ENCODE assay signal across 8 cellular contexts in the genomic region with DNA sequence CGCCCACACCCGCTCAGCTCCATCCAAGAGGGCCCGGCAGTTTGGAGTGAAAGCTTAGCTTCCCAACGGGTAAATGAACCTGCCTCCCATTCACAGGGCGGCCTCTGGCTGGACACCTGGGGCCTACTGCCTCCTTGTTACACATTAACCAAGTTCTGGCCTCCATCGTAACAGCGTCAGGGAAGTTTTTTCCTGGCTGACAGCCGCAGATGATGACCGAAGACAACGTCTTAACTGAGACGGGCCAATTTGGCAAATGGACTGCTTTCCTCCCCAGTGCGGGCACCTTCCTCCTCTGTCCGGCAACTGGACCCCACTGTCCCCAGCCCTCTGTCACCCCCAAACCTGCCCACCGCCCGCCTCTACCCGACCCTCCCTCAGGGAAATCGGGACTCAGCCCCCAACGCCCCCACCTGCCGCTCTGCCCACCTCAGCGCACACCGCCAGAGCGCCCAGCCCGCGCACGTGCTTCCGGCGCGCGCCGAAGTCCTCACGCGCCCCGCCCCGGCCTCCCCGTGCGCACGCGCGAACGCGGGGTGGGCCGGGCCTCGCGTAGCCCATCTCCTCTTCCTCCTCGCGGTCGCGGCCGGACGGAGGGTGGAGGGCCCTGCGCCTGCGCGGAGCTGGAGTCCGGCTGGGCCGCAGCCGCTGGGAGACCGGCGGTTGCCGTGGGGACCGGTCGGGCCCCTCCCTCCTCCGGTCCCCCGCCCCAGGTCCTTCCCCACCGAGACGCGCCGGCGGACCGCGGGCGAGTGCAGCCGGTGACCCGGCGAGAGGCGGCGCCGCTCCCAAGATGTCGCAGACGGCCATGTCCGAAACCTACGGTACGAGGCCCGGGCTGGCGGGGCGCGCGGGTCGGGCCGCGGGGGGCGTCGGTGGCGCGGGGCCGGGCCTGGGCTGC. TPM values are rescaled to one million over a fixed set of nuclear protein-coding genes. Genes with fewer than 3 reads are reported as not detected.
DNase-seq lines count a peak whose midpoint lies in the region; ATAC-seq and TF ChIP-seq lines count a peak whose summit lies in the region.

A gene with protein sequence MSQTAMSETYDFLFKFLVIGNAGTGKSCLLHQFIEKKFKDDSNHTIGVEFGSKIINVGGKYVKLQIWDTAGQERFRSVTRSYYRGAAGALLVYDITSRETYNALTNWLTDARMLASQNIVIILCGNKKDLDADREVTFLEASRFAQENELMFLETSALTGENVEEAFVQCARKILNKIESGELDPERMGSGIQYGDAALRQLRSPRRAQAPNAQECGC (plus strand): TSS at position 565 of the 901 bp plus-strand sequence. CDS start 229 bp downstream, at position 794.

- peaks cover 43% of the 10 kb centered on the region for H3K79me2 ChIP-seq in GM23248 (ENCODE audit: insufficient read depth)

- H3K4me3 Mint-ChIP-seq in activated naive CD8-positive, alpha-beta T cell treated with anti-CD3 and anti-CD28 coated beads for 36 hours, result peak within 1 kb of the TSS; percentile 92
- peak within 1 kb of the TSS; percentile 99 for H3K4me3 Mint-ChIP-seq in glutamatergic neuron (ENCODE audit: unreplicated experiment)

- H3K27ac Mint-ChIP-seq in activated naive CD8-positive, alpha-beta T cell treated with anti-CD3 and anti-CD28 coated beads for 36 hours, result peak within 1 kb of the TSS; percentile 79
- H3K27ac Mint-ChIP-seq in glutamatergic neuron (ENCODE audit: unreplicated experiment), result peak within 1 kb of the TSS; percentile 94

- 16 to 23% methylated on average over 37 to 63 of the region's 95 CpGs for WGBS in GM23248 (ENCODE audit: low coverage in 1 of 2, low lambda C conversion rate in 2 of 2, missing lambda C conversion rate in 2 of 2), 2 experiments
- WGBS in ovary, 3 donors, result 11 to 28% (median 16%) methylated on average over 43 to 95 of the region's 95 CpGs

- H3K4me2 ChIP-seq in GM23248 (ENCODE audit: unreplicated experiment), result peak within 1 kb of the TSS; percentile 84

- H3K27me3 ChIP-seq in GM23248 (replicated peaks; ENCODE audit: insufficient read depth) (no peaks in the 10 kb centered on the region), ovary (no peaks in the 10 kb centered on the region), thoracic aorta (replicated peaks; ENCODE audit: insufficient read depth) (no peaks in the 10 kb centered on the region)

- TF ChIP-seq CTCF in LNCaP clone FGC (IDR thresholded peaks at IDR 0.05; ENCODE audit: control insufficient read depth, extremely low read depth, insufficient read depth) (no peak), glutamatergic neuron (IDR thresholded peaks at IDR 0.05; ENCODE audit: partially characterized antibody, unreplicated experiment) (no peak), ovary (IDR thresholded peaks at IDR 0.05) (no peak), thoracic aorta (IDR thresholded peaks at IDR 0.05) (no peak)

- no peaks in the 10 kb centered on the region for H3K27me3 Mint-ChIP-seq in activated naive CD8-positive, alpha-beta T cell treated with anti-CD3 and anti-CD28 coated beads for 36 hours
- peaks cover 9% of the 10 kb centered on the region for H3K27me3 Mint-ChIP-seq in glutamatergic neuron (ENCODE audit: unreplicated experiment)

- peaks cover 9% of the 10 kb centered on the region for H3K4me1 ChIP-seq in GM23248 (ENCODE audit: insufficient read depth)
- peaks cover 3% of the 10 kb centered on the region for H3K4me1 ChIP-seq in ovary (ENCODE audit: insufficient read depth)
- H3K4me1 ChIP-seq in thoracic aorta (ENCODE audit: control insufficient read depth in 1 of 2, low read depth in 2 of 2), result peaks cover 24 to 40% of the 10 kb centered on the region in 2 donors

- H3F3A ChIP-seq in GM23248 (ENCODE audit: insufficient read depth), result peaks cover 22% of the 10 kb centered on the region

- ATAC-seq in thoracic aorta (ENCODE audit: insufficient number of reproducible peaks, low FRiP score, low read depth), result peak; percentile 17

- no peaks in the 10 kb centered on the region for H4K20me1 ChIP-seq in GM23248 (ENCODE audit: insufficient read depth)

- H3K9ac ChIP-seq in GM23248, result peak within 1 kb of the TSS; percentile 81

- H3K4me3 ChIP-seq in GM23248 (peak within 1 kb of the TSS; percentile 89), LNCaP clone FGC (ENCODE audit: low read depth, low read length) (peak within 1 kb of the TSS; percentile 87), ovary (peak within 1 kb of the TSS; percentile 74), thoracic aorta (peak within 1 kb of the TSS; percentile 75)

- H3K9me2 ChIP-seq in GM23248 (ENCODE audit: insufficient read depth), result no peaks in the 10 kb centered on the region

- DNase-seq in EH (ENCODE audit: low read depth) (peak; percentile 88), GM23248 (peak; percentile 94), LNCaP clone FGC (ENCODE audit: low read depth) (peak; percentile 49), SKM-1 treated with dmso at 0.1 percent for 144 hours (lab: John Stamatoyannopoulos, UW; ENCODE audit: unreplicated experiment) (peak; percentile 94), glutamatergic neuron (peak; percentile 91), ovary (peak; percentile 81 to 90 (median 86)), thoracic aorta (ENCODE audit: low spot score) (peak; percentile 32)
- DNase-seq in activated naive CD8-positive, alpha-beta T cell treated with anti-CD3 and anti-CD28 coated beads for 36 hours, result peak; percentile 87

- H3K36me3 ChIP-seq in GM23248 (ENCODE audit: low read depth) (no peaks in the 10 kb centered on the region), ovary (no peaks in the 10 kb centered on the region), thoracic aorta (no peaks in the 10 kb centered on the region)

- intact Hi-C loops in ovary (cut with DNase I), result loop anchor here in 1 of 4 donors (10.0 kb wide), 1 partner anchor 74 kb away; the partner anchor contains the start of gene CCSAP

- H3K36me3 Mint-ChIP-seq in activated naive CD8-positive, alpha-beta T cell treated with anti-CD3 and anti-CD28 coated beads for 36 hours, result peaks cover 5% of the 10 kb centered on the region
- peaks cover 4% of the 10 kb centered on the region for H3K36me3 Mint-ChIP-seq in glutamatergic neuron (ENCODE audit: unreplicated experiment)

- TF ChIP-seq EP300 in ovary (IDR thresholded peaks at IDR 0.05), result no peak

- no peaks in the 10 kb centered on the region for H3K9me3 ChIP-seq in GM23248 (ENCODE audit: low read depth)
- no peaks in the 10 kb centered on the region for H3K9me3 ChIP-seq in ovary
- no peaks in the 10 kb centered on the region for H3K9me3 ChIP-seq in thoracic aorta

- peak; percentile 55 for TF ChIP-seq POLR2A in ovary (IDR thresholded peaks at IDR 0.05)

- in situ Hi-C loops in GM23248 (cut with MboI), result no loop called here

- H3K9me3 Mint-ChIP-seq in activated naive CD8-positive, alpha-beta T cell treated with anti-CD3 and anti-CD28 coated beads for 36 hours, result peaks cover 3% of the 10 kb centered on the region
- H3K9me3 Mint-ChIP-seq in glutamatergic neuron (ENCODE audit: unreplicated experiment), result peaks cover 7% of the 10 kb centered on the region

- peak within 1 kb of the TSS; percentile 82 for H2AFZ ChIP-seq in GM23248

- peaks cover 23% of the 10 kb centered on the region for H3K4me1 Mint-ChIP-seq in activated naive CD8-positive, alpha-beta T cell treated with anti-CD3 and anti-CD28 coated beads for 36 hours
- H3K4me1 Mint-ChIP-seq in glutamatergic neuron (ENCODE audit: low read depth, unreplicated experiment), result peaks cover 17% of the 10 kb centered on the region

- peak within 1 kb of the TSS; percentile 18; the same call in 1 of the 2 replicates for H3K27ac ChIP-seq in GM23248
- peak within 1 kb of the TSS; percentile 76 to 91 for H3K27ac ChIP-seq in ovary
- peak within 1 kb of the TSS; percentile 73 to 75 for H3K27ac ChIP-seq in thoracic aorta

RNA-seq across cellular contexts. Expression of the gene that starts here (rescaled TPM):
- 36.7 and 43.4 TPM in 2 replicates for total RNA-seq in GM23248 (2014; rRNA removed; shearing (Covaris generic))
- polyA plus RNA-seq in GM23248 (2016; fragmentation: Nextera tagmentation; extraction: Ambion mirVana), result 47.2 and 52.9 TPM in 2 replicates
- 10 to 100 TPM; 36.0 to 36.9 TPM for total RNA-seq in activated naive CD8-positive, alpha-beta T cell treated with anti-CD3 and anti-CD28 coated beads for 36 hours
- 63.0 TPM for total RNA-seq in glutamatergic neuron (ENCODE audit: unreplicated experiment)
- total RNA-seq in ovary, result 10 to 100 TPM; 19.5 to 69.2 (median 62.3) TPM
- polyA plus RNA-seq in ovary, result 10 to 100 TPM; 29.6 to 34.8 TPM
- total RNA-seq in thoracic aorta, result 10 to 100 TPM; 25.5 to 29.5 TPM

Comparison
In these comparisons a context has a peak if more than half of its experiments do, and no peak if none do; other contexts are left out.
1. Peak in every context shown above with its lines: DNase-seq, ATAC-seq, H3K4me3 ChIP-seq and H3K27ac ChIP-seq.
2. DNase-seq: peak in every context shown above with its lines; median percentile 94 in GM23248; 94 in SKM-1 treated with dmso at 0.1 percent for 144 hours; 91 in glutamatergic neuron; 88 in EH; 87 in activated naive CD8-positive, alpha-beta T cell treated with anti-CD3 and anti-CD28 coated beads for 36 hours; 86 in ovary; 49 in LNCaP clone FGC; 32 in thoracic aorta.
3. H3K27ac ChIP-seq: peak in every context shown above with its lines; median percentile 84 in ovary; 74 in thoracic aorta; 18 in GM23248.